9 cellular contexts compared by ENCODE assay signal in genomic region chr1:201945863-201946223, GRCh38. TPM values are rescaled to one million over a fixed set of nuclear protein-coding genes. Genes with fewer than 3 reads are reported as not detected.
DNase-seq lines count a peak whose midpoint lies in the region; ATAC-seq, FAIRE-seq and TF ChIP-seq lines count a peak whose summit lies in the region.
"Had no signal": no experiment of that assay in that cellular context is flagged by ENCODE, and none has a peak within 500 bp of the region (broad histone marks: within the 10 kb centered on the region; RNA-seq: fewer than 3 reads in every experiment).

No MANE protein-coding gene starts in this region.

- no peak for TF ChIP-seq RAD21 in H1 (IDR thresholded peaks at IDR 0.05 in 1 of 2, conservative IDR thresholded peaks at IDR 0.05 in 1 of 2; ENCODE audit: low read depth in 2 of 2, low read length in 2 of 2)

- H3K27ac ChIP-seq in H1 (ENCODE audit: low read depth, low read length) (no peak overlapping the region), lung (ENCODE audit: low read depth in 1 of 2, low read length in 1 of 2) (peak overlapping the region in 1 of 2 donors; percentile 48), spleen (peak overlapping the region in 7 of 8 donors; percentile 4 to 83 (median 71))

- intact Hi-C loops in spleen (cut with DNase I; ENCODE audit: low total_unique reads), result no loop called here

- H2AFZ ChIP-seq in H1 (ENCODE audit: low read length), result peak overlapping the region; percentile 47

- H3K79me1 ChIP-seq in H1 (ENCODE audit: low read depth, low read length), result no peaks in the 10 kb centered on the region

- POLR2A ChIA-PET in H1 (lab: Charles Lee; ENCODE audit: partially characterized antibody), result interaction anchor here (0.8 to 3.4 kb wide), 15 partner anchors 10 to 491 kb away, joined by 3 to 27 read pairs (median 4); partner anchors contain the start of gene TIMM17A

- H3K4ac ChIP-seq in H1 (replicated peaks; ENCODE audit: insufficient read length, low read depth, low read length), result no peak overlapping the region

- H3K79me2 ChIP-seq in H1 (ENCODE audit: control insufficient read depth in 1 of 2, insufficient read depth in 2 of 2, low read length in 2 of 2), result no peaks in the 10 kb centered on the region

- H2AK5ac ChIP-seq in H1 (ENCODE audit: low read depth, low read length), result no peak overlapping the region

- no peak overlapping the region for H2BK120ac ChIP-seq in H1 (replicated peaks; ENCODE audit: low read depth, low read length)

- H4K20me1 ChIP-seq in H1 (replicated peaks in 1 of 2; ENCODE audit: control insufficient read depth in 1 of 2, insufficient read depth in 2 of 2, low read length in 2 of 2), result no peaks in the 10 kb centered on the region

- H3K9ac ChIP-seq in H1 (replicated peaks in 1 of 4; ENCODE audit: extremely low read depth in 1 of 4, low read depth in 3 of 4, low read length in 3 of 4), result peak overlapping the region in 1 of 4 experiments; percentile 61; a peak in 1 of 7 replicates

- no peaks in the 10 kb centered on the region; a peak in 1 of 8 replicates for H3K36me3 ChIP-seq in H1 (ENCODE audit: control insufficient read depth in 2 of 4, insufficient read depth in 4 of 4, low read length in 3 of 4)
- no peaks in the 10 kb centered on the region for H3K36me3 ChIP-seq in lung (ENCODE audit: control insufficient read depth in 2 of 2, insufficient read depth in 2 of 2, low read length in 2 of 2)
- no peaks in the 10 kb centered on the region for H3K36me3 ChIP-seq in spleen

- ATAC-seq in lung (ENCODE audit: insufficient read depth, low FRiP score), result no peak
- ATAC-seq in HG02840 (IDR thresholded peaks at IDR 0.05; ENCODE audit: low FRiP score, unreplicated experiment), result no peak
- no peak for ATAC-seq in HG02870 (IDR thresholded peaks at IDR 0.05; ENCODE audit: unreplicated experiment)

- H3K14ac ChIP-seq in H1 (ENCODE audit: insufficient read length), result no peak overlapping the region

- WGBS in H1 (ENCODE audit: extremely low coverage in 1 of 2, insufficient coverage in 1 of 2, insufficient read length in 1 of 2, insufficient replicate concordance in 2 of 2, low coverage in 1 of 2, low lambda C conversion rate in 2 of 2, missing lambda C conversion rate in 1 of 2), 2 experiments, result 50% methylated on average over 10 of the region's 10 CpGs; no CpG with 5 or more reads in 1 of the 2 experiments
- 29 to 34% methylated on average over 10 of the region's 10 CpGs for WGBS in lung, 2 donors
- WGBS in spleen, 5 donors, result 35 to 47% (median 42%) methylated on average over 10 of the region's 10 CpGs

- no peak for TF ChIP-seq EP300 in H1 (IDR thresholded peaks at IDR 0.05; ENCODE audit: borderline replicate concordance in 1 of 2, low read depth in 2 of 2, low read length in 2 of 2)

- H3K56ac ChIP-seq in H1 (replicated peaks; ENCODE audit: insufficient read length, low read depth, low read length), result no peak overlapping the region

- TF ChIP-seq CTCF in HFF-Myc (IDR thresholded peaks at IDR 0.05; ENCODE audit: low read depth, low read length, missing control alignments) (no peak), H1 (IDR thresholded peaks at IDR 0.05; ENCODE audit: control extremely low read depth in 1 of 3, insufficient read depth in 1 of 3, low read depth in 1 of 3, low read length in 3 of 3) (no peak), lung (IDR thresholded peaks at IDR 0.05; ENCODE audit: control extremely low read depth, extremely low read depth) (no peak), spleen (IDR thresholded peaks at IDR 0.05 in 8 of 11, conservative IDR thresholded peaks at IDR 0.05 in 3 of 11) (no peak)

- H4K91ac ChIP-seq in H1 (replicated peaks; ENCODE audit: insufficient read length, low read length), result no peak overlapping the region

- CTCF ChIA-PET in H1 (lab: Charles Lee; ENCODE audit: partially characterized antibody), result interaction anchor here (0.8 to 8.4 kb wide), 30 partner anchors 8 to 434 kb away, joined by 3 to 145 read pairs (median 6); partner anchors contain the start of gene TIMM17A

- no peak overlapping the region for H4K5ac ChIP-seq in H1 (ENCODE audit: insufficient read length, low read depth, low read length)

- peak overlapping the region; percentile 44 for H3K4me3 ChIP-seq in HFF-Myc (replicated peaks; ENCODE audit: low read depth, low read length)
- H3K4me3 ChIP-seq in H1 (ENCODE audit: extremely low read depth in 1 of 4, insufficient read depth in 2 of 4, low read depth in 3 of 4, low read length in 4 of 4), result peak overlapping the region; percentile 48 to 64 (median 58); a peak in 7 of 8 replicates
- H3K4me3 ChIP-seq in lung, result peak overlapping the region; percentile 34
- H3K4me3 ChIP-seq in spleen, result peak overlapping the region; percentile 11 to 64 (median 36)

- H3K4me1 ChIP-seq in H1 (replicated peaks in 1 of 4; ENCODE audit: control insufficient read depth in 3 of 4, insufficient read depth in 4 of 4, low read length in 3 of 4) (peaks cover 7 to 19% (median 10%) of the 10 kb centered on the region in 4 experiments), lung (ENCODE audit: control insufficient read depth in 2 of 2, insufficient read depth in 2 of 2, low read length in 2 of 2) (peaks cover 0 to 2% of the 10 kb centered on the region in 2 donors), spleen (peaks cover 0 to 16% (median 5%) of the 10 kb centered on the region in 6 donors)

- peaks cover 8% of the 10 kb centered on the region for H3K23me2 ChIP-seq in H1 (ENCODE audit: low read depth, low read length)

- peak overlapping the region; percentile 94 to 99 for H3K4me2 ChIP-seq in H1 (ENCODE audit: insufficient read depth in 1 of 2, low read depth in 2 of 2, low read length in 2 of 2)

- H2BK12ac ChIP-seq in H1 (ENCODE audit: low read depth, low read length), result no peak overlapping the region

- H2BK15ac ChIP-seq in H1 (ENCODE audit: low read length), result no peak overlapping the region; the same call in 1 of the 2 replicates

- H3K9me3 ChIP-seq in H1 (ENCODE audit: insufficient read depth in 2 of 2, low read depth in 1 of 2, low read length in 1 of 2), result no peaks in the 10 kb centered on the region
- H3K9me3 ChIP-seq in lung (ENCODE audit: control insufficient read depth in 2 of 2, insufficient read depth in 1 of 2, low read length in 1 of 2), result no peaks in the 10 kb centered on the region
- H3K9me3 ChIP-seq in spleen, result no peaks in the 10 kb centered on the region

- H2BK5ac ChIP-seq in H1 (ENCODE audit: low read depth, low read length), result no peak overlapping the region

- no peak overlapping the region for H3K23ac ChIP-seq in H1 (ENCODE audit: insufficient read length)

- no peak for FAIRE-seq in H1 (lab: Jason Lieb, UNC)

- no peak overlapping the region for H2BK20ac ChIP-seq in H1 (ENCODE audit: low read length)

- no peak overlapping the region for H4K8ac ChIP-seq in H1 (ENCODE audit: extremely low read depth, insufficient read depth, low read length)

- DNase-seq in HFF-Myc (ENCODE audit: extremely low read depth, low read depth) (no peak), H1 (ENCODE audit: low read depth in 1 of 2, low spot score in 2 of 2) (no peak), lung (ENCODE audit: low spot score) (no peak), spleen (no peak), AG08395 (ENCODE audit: low spot score) (no peak), NCI-H524 treated with DMSO at 0.1 percent for 48 hours (lab: John Stamatoyannopoulos, UW) (no peak)
- DNase-seq: GF-D8 had no signal

- 0 out of 2 replicates have a peak overlapping the region, but pooled peaks have one; percentile 36 for H3K18ac ChIP-seq in H1 (ENCODE audit: extremely low read depth, low read length)

- H3K27me3 ChIP-seq in H1 (replicated peaks in 1 of 4; ENCODE audit: control insufficient read depth in 3 of 4, extremely low read depth in 1 of 4, insufficient read depth in 3 of 4, low read length in 3 of 4), result peaks cover 0 to 15% (median 13%) of the 10 kb centered on the region in 4 experiments; a peak in 6 of 7 replicates
- no peaks in the 10 kb centered on the region for H3K27me3 ChIP-seq in lung (ENCODE audit: control insufficient read depth, insufficient read depth)
- H3K27me3 ChIP-seq in spleen (replicated peaks in 1 of 7), result peaks cover 0 to 57% (median 23%) of the 10 kb centered on the region in 7 donors

- no peak for TF ChIP-seq POLR2A in H1 (IDR thresholded peaks at IDR 0.05; ENCODE audit: control extremely low read depth in 1 of 2, low read depth in 2 of 2, low read length in 2 of 2)
- TF ChIP-seq POLR2A in spleen (IDR thresholded peaks at IDR 0.05), result no peak

RNA-seq across cellular contexts. Expression of gene LMOD1, which starts 0.5 kb away (rescaled TPM):
- 0.82 and 1.4 TPM in 2 replicates for total RNA-seq in H1 (2021; fragmentation: NEBNext Ultra II Directional; extraction: Animal tissue kit (Norgen Biotek cat#: 25700))
- polyA plus RNA-seq in H1 (2011; rRNA removed), result 0.77 and 1.3 TPM in 2 replicates
- 1.4 TPM for polyA plus RNA-seq in H1 (2011; cell fraction: cytosol; rRNA removed)
- polyA plus RNA-seq in H1 (2011; cell fraction: nucleus; rRNA removed), result 2.4 TPM
- 1.6 to 1.8 TPM (median 1.6 TPM) in 4 replicates for polyA plus RNA-seq in H1 (2012, experiment 1 of 2)
- polyA plus RNA-seq in H1 (2012, experiment 2 of 2), result 0.73 TPM
- polyA plus RNA-seq in H1 (2013, experiment 1 of 2), result 0.77 TPM
- polyA plus RNA-seq in H1 (2013, experiment 2 of 2), result 0.61 TPM
- polyA minus RNA-seq in H1 (2011; rRNA and poly(A)+ RNA removed), result 2.2 and 3.1 TPM in 2 replicates
- 0.73 TPM for polyA minus RNA-seq in H1 (2011; cell fraction: cytosol; rRNA and poly(A)+ RNA removed)
- polyA minus RNA-seq in H1 (2011; cell fraction: nucleus; rRNA and poly(A)+ RNA removed), result 2.1 TPM
- 10 to 100 TPM; 11.4 to 25.1 TPM for total RNA-seq in lung
- polyA plus RNA-seq in lung, result 10 to 100 TPM in 1 of 2 donors, 1 to 10 TPM in 1; 9.6 to 24.9 TPM
- total RNA-seq in spleen, result 10 to 100 TPM; 10.2 to 21.0 (median 12.5) TPM
- 10 to 100 TPM in 1 of 3 donors, 1 to 10 TPM in 2; 4.2 to 11.5 (median 7.6) TPM for polyA plus RNA-seq in spleen

RNA-seq across cellular contexts. Expression of gene TIMM17A, which starts 9.5 kb away (rescaled TPM):
- 54.3 and 57.1 TPM in 2 replicates for total RNA-seq in H1 (2021; fragmentation: NEBNext Ultra II Directional; extraction: Animal tissue kit (Norgen Biotek cat#: 25700))
- polyA plus RNA-seq in H1 (2011; rRNA removed) (15.9 and 30.3 TPM in 2 replicates), lung (10 to 100 TPM; 26.1 to 56.1 TPM), spleen (10 to 100 TPM; 30.1 to 38.3 (median 30.6) TPM)
- polyA plus RNA-seq in H1 (2011; cell fraction: cytosol; rRNA removed), result 35.4 TPM
- polyA plus RNA-seq in H1 (2011; cell fraction: nucleus; rRNA removed), result 14.3 TPM
- 37.6 to 47.3 TPM (median 42.5 TPM) in 4 replicates for polyA plus RNA-seq in H1 (2012, experiment 1 of 2)
- polyA plus RNA-seq in H1 (2012, experiment 2 of 2), result 7.9 TPM
- 30.7 TPM for polyA plus RNA-seq in H1 (2013, experiment 1 of 2)
- 32.7 TPM for polyA plus RNA-seq in H1 (2013, experiment 2 of 2)
- polyA minus RNA-seq in H1 (2011; rRNA and poly(A)+ RNA removed), result 19.5 and 29.5 TPM in 2 replicates
- polyA minus RNA-seq in H1 (2011; cell fraction: cytosol; rRNA and poly(A)+ RNA removed), result 11.4 TPM
- 17.0 TPM for polyA minus RNA-seq in H1 (2011; cell fraction: nucleus; rRNA and poly(A)+ RNA removed)
- total RNA-seq in lung (10 to 100 TPM; 25.9 to 44.4 TPM), spleen (10 to 100 TPM; 20.8 to 31.7 (median 28.1) TPM)

RNA-seq across cellular contexts. Expression of gene RNPEP, which starts 36.6 kb away (rescaled TPM):
- total RNA-seq in H1 (2021; fragmentation: NEBNext Ultra II Directional; extraction: Animal tissue kit (Norgen Biotek cat#: 25700)), result 45.2 and 51.1 TPM in 2 replicates
- polyA plus RNA-seq in H1 (2011; rRNA removed), result 34.1 and 47.0 TPM in 2 replicates
- polyA plus RNA-seq in H1 (2011; cell fraction: cytosol; rRNA removed), result 35.4 TPM
- polyA plus RNA-seq in H1 (2011; cell fraction: nucleus; rRNA removed), result 55.7 TPM
- 45.9 to 70.9 TPM (median 49.9 TPM) in 4 replicates for polyA plus RNA-seq in H1 (2012, experiment 1 of 2)
- polyA plus RNA-seq in H1 (2012, experiment 2 of 2), result 63.1 TPM
- 32.3 TPM for polyA plus RNA-seq in H1 (2013, experiment 1 of 2)
- 33.6 TPM for polyA plus RNA-seq in H1 (2013, experiment 2 of 2)
- polyA minus RNA-seq in H1 (2011; rRNA and poly(A)+ RNA removed), result 40.7 and 45.9 TPM in 2 replicates
- polyA minus RNA-seq in H1 (2011; cell fraction: cytosol; rRNA and poly(A)+ RNA removed), result 23.0 TPM
- polyA minus RNA-seq in H1 (2011; cell fraction: nucleus; rRNA and poly(A)+ RNA removed), result 17.4 TPM
- total RNA-seq in lung, result 10 to 100 TPM; 40.7 to 74.9 TPM
- 10 to 100 TPM; 45.9 to 49.2 TPM for polyA plus RNA-seq in lung
- 10 to 100 TPM; 44.6 to 69.0 (median 62.6) TPM for total RNA-seq in spleen
- polyA plus RNA-seq in spleen, result 10 to 100 TPM; 24.8 to 46.2 (median 42.0) TPM

RNA-seq across cellular contexts. Expression of gene SHISA4, which starts 57.1 kb away (rescaled TPM):
- 7.8 and 9.0 TPM in 2 replicates for total RNA-seq in H1 (2021; fragmentation: NEBNext Ultra II Directional; extraction: Animal tissue kit (Norgen Biotek cat#: 25700))
- polyA plus RNA-seq in H1 (2011; rRNA removed), result 28.9 and 36.0 TPM in 2 replicates
- 17.8 TPM for polyA plus RNA-seq in H1 (2011; cell fraction: cytosol; rRNA removed)
- polyA plus RNA-seq in H1 (2011; cell fraction: nucleus; rRNA removed), result 22.1 TPM
- polyA plus RNA-seq in H1 (2012, experiment 1 of 2), result 5.1 to 13.0 TPM (median 12.0 TPM) in 4 replicates
- polyA plus RNA-seq in H1 (2012, experiment 2 of 2), result 15.8 TPM
- 8.7 TPM for polyA plus RNA-seq in H1 (2013, experiment 1 of 2)
- polyA plus RNA-seq in H1 (2013, experiment 2 of 2), result 9.9 TPM
- polyA minus RNA-seq in H1 (2011; rRNA and poly(A)+ RNA removed), result 7.3 and 7.7 TPM in 2 replicates
- polyA minus RNA-seq in H1 (2011; cell fraction: cytosol; rRNA and poly(A)+ RNA removed), result 5.1 TPM
- polyA minus RNA-seq in H1 (2011; cell fraction: nucleus; rRNA and poly(A)+ RNA removed), result 2.7 TPM
- 10 to 100 TPM in 1 of 2 donors, 1 to 10 TPM in 1; 7.2 to 15.8 TPM for total RNA-seq in lung
- 10 to 100 TPM in 1 of 2 donors, 1 to 10 TPM in 1; 7.7 to 15.9 TPM for polyA plus RNA-seq in lung
- 10 to 100 TPM in 1 of 7 donors, 1 to 10 TPM in 6; 4.8 to 13.3 (median 8.0) TPM for total RNA-seq in spleen
- polyA plus RNA-seq in spleen, result 1 to 10 TPM; 3.2 to 4.3 (median 3.9) TPM
